16 cellular contexts compared by ENCODE assay signal in the genomic region with DNA sequence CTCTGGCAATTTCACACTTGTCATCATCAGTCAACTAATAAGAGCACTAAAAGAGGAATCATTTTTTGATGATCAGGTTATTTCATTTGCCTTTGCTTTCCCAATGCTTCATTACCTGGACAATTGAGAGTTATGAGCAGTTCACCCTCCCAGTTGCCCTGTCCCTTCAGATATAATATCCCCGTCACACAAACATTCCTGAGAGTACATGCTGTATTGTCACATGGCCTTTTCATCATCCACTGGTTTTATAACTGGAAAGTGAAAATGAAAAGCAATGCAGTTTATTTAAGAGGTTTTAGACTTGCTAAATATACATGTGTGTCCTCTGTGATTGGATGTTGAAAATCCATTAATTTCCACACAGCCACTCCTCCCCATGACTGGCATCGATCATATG. TPM values are rescaled to one million over a fixed set of nuclear protein-coding genes. Genes with fewer than 3 reads are reported as not detected.
DNase-seq lines count a peak whose midpoint lies in the region; ATAC-seq and TF ChIP-seq lines count a peak whose summit lies in the region.
"Had no signal": no experiment of that assay in that cellular context is flagged by ENCODE, and none has a peak within 500 bp of the region (broad histone marks: within the 10 kb centered on the region; RNA-seq: fewer than 3 reads in every experiment).

No MANE protein-coding gene starts in this region.

- intact Hi-C loops in psoas muscle (cut with DNase I), result no loop called here

- peaks cover 3% of the 10 kb centered on the region for H3K4me1 ChIP-seq in endocrine pancreas (ENCODE audit: control insufficient read depth, insufficient read depth, low read length)
- peaks cover 37% of the 10 kb centered on the region for H3K4me1 ChIP-seq in psoas muscle
- H3K4me1 ChIP-seq: HAP-1 had no signal

- peak overlapping the region; percentile 12 for H3K4me3 ChIP-seq in endocrine pancreas (ENCODE audit: control insufficient read depth, insufficient read depth, low read length)
- H3K4me3 ChIP-seq in psoas muscle, result no peak overlapping the region
- H3K4me3 ChIP-seq: HAP-1 had no signal

- whole genome bisulfite sequencing in psoas muscle, 3 donors, result 29 to 52% (median 35%) methylated on average over 2 of the region's 2 CpGs

- H3K36me3 ChIP-seq in endocrine pancreas (ENCODE audit: control insufficient read depth, insufficient read depth, low read length), result no peaks in the 10 kb centered on the region
- H3K36me3 ChIP-seq in psoas muscle (ENCODE audit: insufficient read depth in 1 of 2, low read depth in 1 of 2), result no peaks in the 10 kb centered on the region
- H3K36me3 ChIP-seq: HAP-1 had no signal

- TF ChIP-seq CTCF in psoas muscle (IDR thresholded peaks at IDR 0.05), result no peak

- H3K9me3 ChIP-seq in endocrine pancreas (ENCODE audit: control insufficient read depth, low read length) (no peaks in the 10 kb centered on the region), psoas muscle (no peaks in the 10 kb centered on the region)

- peak overlapping the region; percentile 63 for H3K27ac ChIP-seq in psoas muscle

- no peaks in the 10 kb centered on the region for H3K27me3 ChIP-seq in endocrine pancreas (ENCODE audit: control insufficient read depth, insufficient read depth, low read length)
- no peaks in the 10 kb centered on the region for H3K27me3 ChIP-seq in psoas muscle (ENCODE audit: insufficient read depth in 3 of 3, low read length in 2 of 3)

- peak; percentile 68 to 81 (median 79) for ATAC-seq in psoas muscle
- ATAC-seq in HG03565 (IDR thresholded peaks at IDR 0.05; ENCODE audit: unreplicated experiment), result no peak
- no peak for ATAC-seq in HG02763 (IDR thresholded peaks at IDR 0.05; ENCODE audit: unreplicated experiment)

- DNase-seq in kidney tubule cell (ENCODE audit: low spot score), result peak; percentile 16
- DNase-seq in psoas muscle, result no peak
- DNase-seq in NCI-H128 (lab: John Stamatoyannopoulos, UW; ENCODE audit: unreplicated experiment), result no peak
- no peak for DNase-seq in hepatic stellate cell (ENCODE audit: low spot score)
- DNase-seq: C1 segment of cervical spinal cord; Calu3; CD4-positive, alpha-beta memory T cell; COR-L47; DMS153; DND-41; GOT3; HFFc6 had no signal

- H3K9ac ChIP-seq in endocrine pancreas (ENCODE audit: control insufficient read depth, insufficient read depth, low read length), result no peak overlapping the region

RNA-seq across cellular contexts. Expression of a gene that starts 9.0 kb away (rescaled TPM):
- total RNA-seq in psoas muscle, result 100 to 1,000 TPM in 2 of 4 donors, 10 to 100 TPM in 2; 65.0 to 163 (median 96.1) TPM
- polyA plus RNA-seq in psoas muscle, result 10 to 100 TPM; 12.5 to 57.0 (median 25.3) TPM

Comparison
In these comparisons a context has a peak if more than half of its experiments do, and no peak if none do; other contexts are left out.
1. ATAC-seq: peak in psoas muscle (4 of 4); none in HG03565 (single experiment) and HG02763 (single experiment).